In genomic region chr3:73150369-73150768, GRCh38 we compare ENCODE assay signal across 26 cellular contexts.
"Had no signal": no experiment of that assay in that cellular context is flagged by ENCODE, and none has a peak within 500 bp of the region (broad histone marks: within the 10 kb centered on the region; RNA-seq: fewer than 3 reads in every experiment).

No MANE protein-coding gene starts in this region.

- H3K36me3 ChIP-seq: stomach, suprapubic skin, thoracic aorta, thyroid gland, tibial artery, tibial nerve, transverse colon, upper lobe of left lung, upper lobe of right lung, uterus, vagina had no signal

- DNase-seq: stimulated activated CD4-positive, alpha-beta T cell treated with anti-CD3 and anti-CD28 coated beads, Interleukin-2, amount 100 ng/mL, for 48 hours; stimulated activated CD4-positive, alpha-beta T cell treated with anti-CD3 and anti-CD28 coated beads, Interleukin-4, amount 100 ng/mL, for 1 hour; stimulated activated CD4-positive, alpha-beta T cell treated with anti-CD3 and anti-CD28 coated beads, Interleukin-4, amount 100 ng/mL, for 24 hours; stimulated activated CD4-positive, alpha-beta T cell treated with anti-CD3 and anti-CD28 coated beads, Interleukin-4, amount 100 ng/mL, for 4 hours; stimulated activated CD8-positive, alpha-beta memory T cell treated with anti-CD3 and anti-CD28 coated beads, Interleukin-4, amount 100 ng/mL, for 48 hours; stimulated activated naive B cell treated with anti-CD40 and anti-IgM and Interleukin-4, amounts not matched to agents 10 μg/mL and 1 μg/mL and 100 μg/mL, for 72 hours; stimulated activated naive CD4-positive, alpha-beta T cell; stimulated activated naive CD4-positive, alpha-beta T cell treated with Interleukin-2 at 50 U/mL for 16 hours; stimulated activated naive CD8-positive, alpha-beta T cell treated with anti-CD3 and anti-CD28 coated beads, Interleukin-15, amount 100 ng/mL, for 72 hours; stimulated activated naive CD8-positive, alpha-beta T cell treated with anti-CD3 and anti-CD28 coated beads, Interleukin-15, Interleukin-2, amounts not matched to agents 100 U/mL and 50 U/mL, for 24 hours; stomach; substantia nigra; testis; thyroid gland; tibial artery; transverse colon; trophoblast cell; upper lobe of left lung; upper lobe of right lung; uterus had no signal

- H3K4me3 ChIP-seq: stomach, suprapubic skin, testis, thoracic aorta, thyroid gland, tibial artery, tibial nerve, transverse colon, upper lobe of left lung, upper lobe of right lung, uterus, vagina had no signal

- H3K4me1 ChIP-seq: testis, thyroid gland, uterus had no signal

- H3K9me3 ChIP-seq: stomach, suprapubic skin, testis, thoracic aorta, thyroid gland, tibial artery, tibial nerve, transverse colon, upper lobe of left lung, upper lobe of right lung, uterus, vagina had no signal

- ATAC-seq: stimulated activated effector memory CD8-positive, alpha-beta T cell treated with anti-CD3 and anti-CD28 coated beads, Interleukin-12 subunit alpha, Interleukin-12 subunit beta, amount 100 ng/mL, for 72 hours; stimulated activated memory B cell treated with anti-CD40 and anti-IgM and Interleukin-4, amounts not matched to agents 10 μg/mL and 1 μg/mL and 100 μg/mL, for 72 hours; stimulated activated naive B cell treated with anti-CD40 and anti-IgM and Interleukin-4, amounts not matched to agents 10 μg/mL and 1 μg/mL and 100 μg/mL, for 72 hours; stimulated activated naive CD8-positive, alpha-beta T cell treated with anti-CD3 and anti-CD28 coated beads, Interleukin-15, amount 100 ng/mL, for 72 hours; stimulated activated naive CD8-positive, alpha-beta T cell treated with anti-CD3 and anti-CD28 coated beads, Interleukin-15, Interleukin-2, amounts not matched to agents 100 U/mL and 50 U/mL, for 24 hours; upper lobe of right lung had no signal
